2 cellular contexts compared by ENCODE assay signal in the genomic region with DNA sequence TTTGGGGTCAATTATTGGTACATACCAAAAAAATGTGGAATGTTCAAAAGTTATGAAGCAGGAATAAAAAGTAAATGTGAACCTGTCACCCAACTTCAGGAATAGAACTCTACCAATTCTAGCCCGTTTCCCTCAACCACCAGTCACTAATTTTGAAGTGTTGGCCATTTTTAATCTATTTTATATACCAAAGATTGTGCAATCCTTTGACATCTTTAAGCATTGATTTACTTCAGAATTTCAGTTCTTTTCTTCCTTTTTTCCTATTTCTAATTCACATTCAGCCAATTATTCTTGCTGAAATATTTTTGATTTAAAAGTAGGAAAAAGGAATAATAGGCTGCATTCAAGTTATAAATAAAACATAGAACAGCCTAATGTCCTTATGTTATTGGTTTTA.
TF ChIP-seq lines count a peak whose summit lies in the region.

No MANE protein-coding gene starts in this region.

TF ChIP-seq in HepG2, 621 proteins besides CTCF, POLR2A, EP300 and RAD21:
- TF ChIP-seq CEBPB (IDR thresholded peaks at IDR 0.05; ENCODE audit: borderline replicate concordance, low read depth, low read length) (peak; percentile 62; the same call in 1 of the 2 replicates), NBN (conservative IDR thresholded peaks at IDR 0.05) (no peak), ZNF772 (CRISPR knock-in tag; IDR thresholded peaks at IDR 0.05) (no peak), ZNF484 (CRISPR knock-in tag; IDR thresholded peaks at IDR 0.05; ENCODE audit: borderline replicate concordance, low read depth) (no peak), RORA (CRISPR knock-in tag; IDR thresholded peaks at IDR 0.05) (no peak)

TF ChIP-seq in K562, 482 proteins besides CTCF, POLR2A, EP300 and RAD21:
- no peak for TF ChIP-seq L3MBTL2 (IDR thresholded peaks at IDR 0.05)
- TF ChIP-seq SMAD1 (IDR thresholded peaks at IDR 0.05; ENCODE audit: low read depth, low read length, partially characterized antibody), result no peak
- TF ChIP-seq RAD51 (IDR thresholded peaks at IDR 0.05; ENCODE audit: borderline replicate concordance, low read depth), result no peak
- no peak for TF ChIP-seq ZC3H8 (IDR thresholded peaks at IDR 0.05)
- no peak for TF ChIP-seq NR1H2 (CRISPR knock-in tag; IDR thresholded peaks at IDR 0.05)
- TF ChIP-seq NFE2 (IDR thresholded peaks at IDR 0.05; ENCODE audit: low read depth), result no peak
- no peak for TF ChIP-seq ZNF584 (CRISPR knock-in tag; IDR thresholded peaks at IDR 0.05; ENCODE audit: low read depth)
- TF ChIP-seq, protein P1, sequence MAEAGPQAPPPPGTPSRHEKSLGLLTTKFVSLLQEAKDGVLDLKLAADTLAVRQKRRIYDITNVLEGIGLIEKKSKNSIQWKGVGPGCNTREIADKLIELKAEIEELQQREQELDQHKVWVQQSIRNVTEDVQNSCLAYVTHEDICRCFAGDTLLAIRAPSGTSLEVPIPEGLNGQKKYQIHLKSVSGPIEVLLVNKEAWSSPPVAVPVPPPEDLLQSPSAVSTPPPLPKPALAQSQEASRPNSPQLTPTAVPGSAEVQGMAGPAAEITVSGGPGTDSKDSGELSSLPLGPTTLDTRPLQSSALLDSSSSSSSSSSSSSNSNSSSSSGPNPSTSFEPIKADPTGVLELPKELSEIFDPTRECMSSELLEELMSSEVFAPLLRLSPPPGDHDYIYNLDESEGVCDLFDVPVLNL (CRISPR knock-in tag; IDR thresholded peaks at IDR 0.05; ENCODE audit: low read depth), result no peak
- TF ChIP-seq ZBED1 (IDR thresholded peaks at IDR 0.05), result no peak
- TF ChIP-seq ZNF282 (CRISPR knock-in tag; IDR thresholded peaks at IDR 0.05), result no peak
- TF ChIP-seq ARHGAP35 (IDR thresholded peaks at IDR 0.05; ENCODE audit: partially characterized antibody), result no peak
- no peak for TF ChIP-seq KAT7 (CRISPR knock-in tag; IDR thresholded peaks at IDR 0.05; ENCODE audit: borderline replicate concordance)
- TF ChIP-seq CEBPB (tag; IDR thresholded peaks at IDR 0.05), result peak; percentile 73
- TF ChIP-seq PHTF2 (CRISPR knock-in tag; IDR thresholded peaks at IDR 0.05), result no peak
- no peak for TF ChIP-seq HMGN3 (IDR thresholded peaks at IDR 0.05; ENCODE audit: borderline replicate concordance, extremely low read depth, insufficient read length, low read depth, low read length)
- TF ChIP-seq, protein P2, sequence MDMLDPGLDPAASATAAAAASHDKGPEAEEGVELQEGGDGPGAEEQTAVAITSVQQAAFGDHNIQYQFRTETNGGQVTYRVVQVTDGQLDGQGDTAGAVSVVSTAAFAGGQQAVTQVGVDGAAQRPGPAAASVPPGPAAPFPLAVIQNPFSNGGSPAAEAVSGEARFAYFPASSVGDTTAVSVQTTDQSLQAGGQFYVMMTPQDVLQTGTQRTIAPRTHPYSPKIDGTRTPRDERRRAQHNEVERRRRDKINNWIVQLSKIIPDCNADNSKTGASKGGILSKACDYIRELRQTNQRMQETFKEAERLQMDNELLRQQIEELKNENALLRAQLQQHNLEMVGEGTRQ (CRISPR knock-in tag; IDR thresholded peaks at IDR 0.05), result no peak
- TF ChIP-seq CTBP1 (IDR thresholded peaks at IDR 0.05; ENCODE audit: borderline replicate concordance), result no peak
- TF ChIP-seq CEBPG (CRISPR knock-in tag; IDR thresholded peaks at IDR 0.05), result no peak
- TF ChIP-seq CEBPG (tag; conservative IDR thresholded peaks at IDR 0.05 in 1 of 2, IDR thresholded peaks at IDR 0.05 in 1 of 2), result peak; percentile 52 to 88
